Comparison of ENCODE assay signal across 29 cellular contexts in genomic region chr6:167305796-167306195, GRCh38. TPM values are rescaled to one million over a fixed set of nuclear protein-coding genes. Genes with fewer than 3 reads are reported as not detected.
"Had no signal": no experiment of that assay in that cellular context is flagged by ENCODE, and none has a peak within 500 bp of the region (broad histone marks: within the 10 kb centered on the region; RNA-seq: fewer than 3 reads in every experiment).

No MANE protein-coding gene starts in this region.

- H3K36me3 ChIP-seq: brain microvascular endothelial cell, Peyer's patch, SJSA1 had no signal

- H3K9me3 ChIP-seq: Peyer's patch, SJSA1 had no signal

- DNase-seq: activated CD4-positive, CD25-positive, alpha-beta regulatory T cell; activated CD8-positive, alpha-beta memory T cell treated with anti-CD3 and anti-CD28 coated beads, Interleukin-2, amount 50 U/mL, for 4 hours; activated CD8-positive, alpha-beta T cell treated with anti-CD3 and anti-CD28 coated beads for 36 hours; activated gamma-delta T cell treated with Interleukin-2 at 50 U/mL for 16 hours; activated naive CD4-positive, alpha-beta T cell treated with anti-CD3 and anti-CD28 coated beads, Interleukin-2, amount 10 ng/mL, durations not matched to agents 7 days and 5 days; activated naive CD8-positive, alpha-beta T cell treated with anti-CD3 and anti-CD28 coated beads for 36 hours; activated T-cell treated with anti-CD3 and anti-CD28 coated beads, Interleukin-2, amount 50 U/mL, for 72 hours; brain microvascular endothelial cell; cerebellar nuclear complex; KG1; NCI-H1092; NCI-H1417; NCI-H1930; NCI-H2171 treated with DMSO at 0.1 percent for 48 hours; NCI-H510A treated with DMSO at 0.1 percent for 48 hours; NCI-H69; NK-92 treated with Interleukin-12 subunit alpha and Interleukin-12 subunit beta, amount 100 ng/mL, for 24 hours; OCI-M1; SHP77; T-helper 17 cell; T-helper 9 cell had no signal

- ATAC-seq: activated CD8-positive, alpha-beta T cell treated with anti-CD3 and anti-CD28 coated beads for 36 hours; activated T-cell treated with anti-CD3 and anti-CD28 coated beads, Interleukin-2, amount 50 U/mL, for 72 hours; T-helper 17 cell had no signal

- H3K27me3 ChIP-seq: brain microvascular endothelial cell, Peyer's patch, SJSA1 had no signal

- H3K4me1 ChIP-seq: Peyer's patch had no signal

- H3K27ac ChIP-seq: brain microvascular endothelial cell, Peyer's patch, RWPE1, SJSA1 had no signal

- H3K4me3 ChIP-seq: Peyer's patch, SJSA1 had no signal

RNA-seq across cellular contexts. Expression of gene UNC93A, which starts 14.7 kb away (rescaled TPM):
- total RNA-seq: activated CD8-positive, alpha-beta T cell treated with anti-CD3 and anti-CD28 coated beads for 36 hours; activated naive CD8-positive, alpha-beta T cell treated with anti-CD3 and anti-CD28 coated beads for 36 hours; activated T-cell treated with anti-CD3 and anti-CD28 coated beads, Interleukin-2, amount 50 U/mL, for 72 hours; activated T-helper 2 cell treated with anti-CD3 and anti-CD28 coated beads, Interferon-gamma antibody, Interleukin-2, Interleukin-4, amounts not matched to agents 10 μg/mL and 5 μg/mL and 100 μg/mL, durations not matched to agents 14 hours and 24 hours and 36 hours; cardiac septum; LHCN-M2; M059J; SJSA1; T-helper 17 cell had no signal
- polyA plus RNA-seq: adipose tissue had no signal

RNA-seq across cellular contexts. Expression of gene TTLL2, which starts 19.1 kb away (rescaled TPM):
- total RNA-seq: activated CD8-positive, alpha-beta T cell treated with anti-CD3 and anti-CD28 coated beads for 36 hours; activated naive CD8-positive, alpha-beta T cell treated with anti-CD3 and anti-CD28 coated beads for 36 hours; activated T-cell treated with anti-CD3 and anti-CD28 coated beads, Interleukin-2, amount 50 U/mL, for 72 hours; activated T-helper 2 cell treated with anti-CD3 and anti-CD28 coated beads, Interferon-gamma antibody, Interleukin-2, Interleukin-4, amounts not matched to agents 10 μg/mL and 5 μg/mL and 100 μg/mL, durations not matched to agents 14 hours and 24 hours and 36 hours; cardiac septum; LHCN-M2; M059J; Peyer's patch; SJSA1; T-helper 17 cell had no signal
- polyA plus RNA-seq: adipose tissue had no signal
